ENCODE assay signal across 10 cellular contexts in the genomic region with DNA sequence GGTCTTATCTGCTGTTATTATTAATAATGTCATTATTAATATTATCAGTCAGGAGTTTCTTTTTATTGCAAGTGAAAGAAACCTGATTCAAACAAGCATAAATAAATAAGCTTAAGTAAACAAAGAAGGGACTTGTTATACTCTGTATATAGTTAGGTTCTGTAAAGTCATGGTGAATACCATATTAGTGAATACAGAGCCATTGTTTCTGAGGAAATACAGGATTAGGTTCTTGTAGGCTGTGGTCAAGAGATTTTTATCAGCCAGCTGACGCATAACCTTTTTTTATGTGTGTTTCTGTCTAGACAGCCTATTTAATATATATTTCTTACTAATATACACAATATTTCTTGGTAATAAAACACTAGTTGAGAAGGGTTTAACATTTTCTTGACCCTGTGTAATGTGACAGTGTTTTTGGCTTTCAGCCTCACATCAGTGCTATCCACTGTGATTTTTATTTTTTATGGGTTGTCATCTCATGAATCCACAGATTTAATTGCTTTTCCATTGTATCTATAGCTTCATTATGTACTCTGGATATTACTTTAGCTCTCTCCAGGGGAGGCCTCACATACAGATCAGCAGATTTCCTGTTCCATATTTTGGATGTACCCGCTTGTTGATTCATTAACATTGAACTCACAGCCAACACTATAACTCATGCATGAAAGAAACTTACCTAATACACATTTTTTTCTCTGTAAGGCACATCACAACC. TPM values are rescaled to one million over a fixed set of nuclear protein-coding genes. Genes with fewer than 3 reads are reported as not detected.
DNase-seq lines count a peak whose midpoint lies in the region; ATAC-seq and TF ChIP-seq lines count a peak whose summit lies in the region.
"Had no signal": no experiment of that assay in that cellular context is flagged by ENCODE, and none has a peak within 500 bp of the region (broad histone marks: within the 10 kb centered on the region; RNA-seq: fewer than 3 reads in every experiment).

No MANE protein-coding gene starts in this region.

- no peak overlapping the region for H3K4me3 Mint-ChIP-seq in endodermal cell

- no peaks in the 10 kb centered on the region for H3K79me2 ChIP-seq in PC-3 (ENCODE audit: low read length)

- WGBS in prostate gland: 33% methylated on average over 2 of the region's 2 CpGs
- 80 to 100% methylated on average over 1 of the region's 2 CpGs for WGBS in endodermal cell (ENCODE audit: insufficient coverage in 1 of 2, insufficient read length in 1 of 2), 2 experiments

- intact Hi-C loops in PC-3 (cut with micrococcal nuclease): loop anchor here (1.0 kb wide), 1 partner anchor 12 kb away; no protein-coding TSS in a partner anchor
- intact Hi-C loops in prostate gland (cut with DNase I): no loop called here

- H3K27ac ChIP-seq in PC-3 (ENCODE audit: low read length) (peak overlapping the region; percentile 94), prostate gland (peak overlapping the region; percentile 71 to 80), endodermal cell (ENCODE audit: low read depth, low read length) (no peak overlapping the region)

- peaks cover 21% of the 10 kb centered on the region for H3K27me3 Mint-ChIP-seq in endodermal cell (ENCODE audit: insufficient read depth)

- no peak overlapping the region for H2AFZ ChIP-seq in PC-3 (ENCODE audit: low read length)

- H3F3A ChIP-seq in PC-3 (ENCODE audit: low read length, unreplicated experiment): peaks cover 5% of the 10 kb centered on the region

- TF ChIP-seq POLR2A in prostate gland (IDR thresholded peaks at IDR 0.05): no peak

- no peak overlapping the region for H3K27ac Mint-ChIP-seq in endodermal cell

- no peaks in the 10 kb centered on the region for H4K20me1 ChIP-seq in PC-3 (ENCODE audit: low read length)

- peaks cover 44% of the 10 kb centered on the region for H3K4me1 Mint-ChIP-seq in endodermal cell

- TF ChIP-seq CTCF in PC-3 (conservative IDR thresholded peaks at IDR 0.05; ENCODE audit: low read depth, low read length) (no peak), prostate gland (IDR thresholded peaks at IDR 0.05) (no peak), endodermal cell (conservative IDR thresholded peaks at IDR 0.05) (no peak), GM20000 (IDR thresholded peaks at IDR 0.05; ENCODE audit: extremely low read depth, missing control alignments) (no peak)

- H3K9me3 ChIP-seq in PC-3 (ENCODE audit: low read length) (no peaks in the 10 kb centered on the region), prostate gland (no peaks in the 10 kb centered on the region), endodermal cell (ENCODE audit: control insufficient read depth, low read length) (no peaks in the 10 kb centered on the region)

- peak; percentile 92 for ATAC-seq in PC-3
- peak; percentile 78 for ATAC-seq in esophagus mucosa

- peaks cover 2% of the 10 kb centered on the region for H3K9me3 Mint-ChIP-seq in endodermal cell

- H3K36me3 Mint-ChIP-seq in endodermal cell (ENCODE audit: low read depth): peaks cover 5% of the 10 kb centered on the region

- H3K4me3 ChIP-seq in PC-3 (ENCODE audit: low read length) (peak overlapping the region; percentile 63), prostate gland (peak overlapping the region in 1 of 2 donors; percentile 1), endodermal cell (ENCODE audit: low read length) (no peak overlapping the region)

- BruUV-seq in PC-3 (replicated peaks; lab: Mats Ljungman, UMichigan): no TSS peak

- H3K36me3 ChIP-seq in PC-3 (ENCODE audit: low read depth, low read length) (no peaks in the 10 kb centered on the region), prostate gland (no peaks in the 10 kb centered on the region), endodermal cell (ENCODE audit: control insufficient read depth, insufficient read depth, low read length) (no peaks in the 10 kb centered on the region)

- H3K4me2 ChIP-seq in PC-3 (ENCODE audit: low read length): peak overlapping the region; percentile 85

- peak; percentile 89 for DNase-seq in COLO829 (ENCODE audit: low spot score)
- peak; percentile 89 for DNase-seq in PC-3
- DNase-seq in prostate gland (ENCODE audit: low spot score): no peak
- DNase-seq in SKM-1 treated with dmso at 0.1 percent for 144 hours (lab: John Stamatoyannopoulos, UW; ENCODE audit: unreplicated experiment): no peak
- no peak for DNase-seq in NCI-H1436 treated with DMSO at 0.1 percent for 48 hours (lab: John Stamatoyannopoulos, UW)
- no peak for DNase-seq in endodermal cell
- no peak for DNase-seq in GM20000 (ENCODE audit: low spot score)
- DNase-seq: activated CD4-positive, alpha-beta T cell treated with anti-CD3 and anti-CD28 coated beads, Interleukin-2, amount 50 U/mL, for 4 hours; NCI-H510A treated with DMSO at 0.1 percent for 48 hours had no signal

- CTCF ChIA-PET in PC-3 (lab: Charles Lee): interaction anchor here (1.0 kb wide), 1 partner anchor 59 kb away, joined by 3 read pairs; no protein-coding TSS in a partner anchor

- H3K9me2 ChIP-seq in PC-3 (replicated peaks; ENCODE audit: low read length): no peaks in the 10 kb centered on the region

- POLR2A ChIA-PET in PC-3 (lab: Charles Lee; ENCODE audit: unreplicated experiment): no interaction called here

- H3K4me1 ChIP-seq in PC-3 (ENCODE audit: insufficient read depth, low read length): peaks cover 33% of the 10 kb centered on the region
- peaks cover 15% of the 10 kb centered on the region for H3K4me1 ChIP-seq in prostate gland (replicated peaks)
- H3K4me1 ChIP-seq in endodermal cell (ENCODE audit: control insufficient read depth, insufficient read depth, low read length): peaks cover 11% of the 10 kb centered on the region

- H3K27me3 ChIP-seq in PC-3 (ENCODE audit: low read length) (no peaks in the 10 kb centered on the region), prostate gland (replicated peaks; ENCODE audit: insufficient read depth) (no peaks in the 10 kb centered on the region), endodermal cell (ENCODE audit: control insufficient read depth, insufficient read depth, low read length, poor library complexity, severe bottlenecking) (peaks cover 35% of the 10 kb centered on the region)

- H3K9ac ChIP-seq in PC-3 (ENCODE audit: low read length): peak overlapping the region; percentile 73
- H3K9ac ChIP-seq in endodermal cell (ENCODE audit: extremely low read depth, low read length, poor library complexity, severe bottlenecking): no peak overlapping the region

RNA-seq across cellular contexts. Expression of a gene that starts 8.0 kb away (rescaled TPM):
- total RNA-seq in PC-3 (2014; rRNA removed) (5.2 and 5.4 TPM in 2 replicates), esophagus mucosa (20.9 TPM), prostate gland (10 to 100 TPM; 36.5 to 42.2 TPM), endodermal cell (1 to 10 TPM; 4.4 to 5.9 TPM)
- 5.5 TPM for polyA plus RNA-seq in endodermal cell (2013, experiment 1 of 2)
- polyA plus RNA-seq in endodermal cell (2013, experiment 2 of 2): 5.8 TPM

Comparison
In these comparisons a context has a peak if more than half of its experiments do, and no peak if none do; other contexts are left out.
1. DNase-seq: peak in COLO829 (single experiment) and PC-3 (single experiment); none in prostate gland (single experiment), SKM-1 treated with dmso at 0.1 percent for 144 hours (single experiment), NCI-H1436 treated with DMSO at 0.1 percent for 48 hours (single experiment), endodermal cell (single experiment) and GM20000 (single experiment).